Comparison of ENCODE assay signal across 9 cellular contexts in genomic region chr6:28354688-28355554, GRCh38. TPM values are rescaled to one million over a fixed set of nuclear protein-coding genes. Genes with fewer than 3 reads are reported as not detected.
DNase-seq lines count a peak whose midpoint lies in the region; ATAC-seq, FAIRE-seq and TF ChIP-seq lines count a peak whose summit lies in the region.
"Had no signal": no experiment of that assay in that cellular context is flagged by ENCODE, and none has a peak within 500 bp of the region (broad histone marks: within the 10 kb centered on the region; RNA-seq: fewer than 3 reads in every experiment).

No MANE protein-coding gene starts in this region.

- H3K27me3 Mint-ChIP-seq in activated CD4-positive, alpha-beta T cell treated with anti-CD3 and anti-CD28 coated beads, Interleukin-2, amount 10 ng/mL, durations not matched to agents 24 days and 14 days: no peaks in the 10 kb centered on the region
- no peaks in the 10 kb centered on the region for H3K27me3 Mint-ChIP-seq in activated naive CD8-positive, alpha-beta T cell
- H3K27me3 Mint-ChIP-seq: stimulated activated naive B cell treated with anti-CD40 and anti-IgM and Interleukin-4, amounts not matched to agents 10 μg/mL and 1 μg/mL and 100 μg/mL, for 72 hours had no signal

- no peak for TF ChIP-seq CTCF in HepG2 (CRISPR knock-in tag; IDR thresholded peaks at IDR 0.05)

- no peaks in the 10 kb centered on the region; a peak in 1 of 5 replicates for H3K27me3 ChIP-seq in HepG2 (ENCODE audit: control insufficient read depth in 1 of 2, insufficient read depth in 2 of 2, low read length in 2 of 2)

- H3K27ac ChIP-seq in HepG2 (ENCODE audit: extremely low read length, insufficient read depth, low read length) (peak overlapping the region; percentile 75), substantia nigra (ENCODE audit: low read depth, low read length, poor library complexity, severe bottlenecking) (peak overlapping the region; percentile 59)

- H3K4me2 ChIP-seq in HepG2 (ENCODE audit: low read depth, low read length): peak overlapping the region; percentile 80

- POLR2A ChIA-PET in HepG2 (lab: Yijun Ruan, JAX): interaction anchor here (1.0 to 3.8 kb wide), 15 partner anchors 19 to 232 kb away, joined by 3 to 35 read pairs (median 9); partner anchors contain the start of genes PGBD1, ZKSCAN4, ZKSCAN8 and ZSCAN16

- CTCF ChIA-PET in HepG2 (lab: Yijun Ruan, JAX; ENCODE audit: low intra/inter-chr PET ratio, low total read pairs): interaction anchor here (0.9 to 1.6 kb wide), 2 partner anchors 221 to 250 kb away, joined by 5 to 13 read pairs; no protein-coding TSS in a partner anchor

- in situ Hi-C loops in HepG2 (cut with HindIII; ENCODE audit: extremely low pct_ligation_motif_present, low pct_unique_long_range_greater_than_20kb): loop anchor here (5.0 kb wide), 1 partner anchor 223 kb away; no protein-coding TSS in a partner anchor

- peaks cover 24% of the 10 kb centered on the region for H3K4me1 Mint-ChIP-seq in activated CD4-positive, alpha-beta T cell treated with anti-CD3 and anti-CD28 coated beads, Interleukin-2, amount 10 ng/mL, durations not matched to agents 24 days and 14 days
- peaks cover 34% of the 10 kb centered on the region for H3K4me1 Mint-ChIP-seq in activated naive CD8-positive, alpha-beta T cell (ENCODE audit: low read depth)

- H3K4me1 ChIP-seq in HepG2 (ENCODE audit: insufficient read depth, low read length): peaks cover 40% of the 10 kb centered on the region

- H3K36me3 Mint-ChIP-seq in activated CD4-positive, alpha-beta T cell treated with anti-CD3 and anti-CD28 coated beads, Interleukin-2, amount 10 ng/mL, durations not matched to agents 24 days and 14 days (ENCODE audit: low read depth): peaks cover 4% of the 10 kb centered on the region
- no peaks in the 10 kb centered on the region for H3K36me3 Mint-ChIP-seq in activated naive CD8-positive, alpha-beta T cell

- 92% methylated on average over 7 of the region's 10 CpGs for WGBS in HepG2 (ENCODE audit: low lambda C conversion rate)

- H3K79me2 ChIP-seq in HepG2 (ENCODE audit: insufficient read depth, low read length): peaks cover 26% of the 10 kb centered on the region

- H4K20me1 ChIP-seq in HepG2 (ENCODE audit: insufficient read depth, low read length): no peaks in the 10 kb centered on the region

- TF ChIP-seq EP300 in HepG2 (IDR thresholded peaks at IDR 0.05; ENCODE audit: low read depth in 2 of 2, low read length in 2 of 2) (no peak), HepG2 (CRISPR knock-in tag; IDR thresholded peaks at IDR 0.05; ENCODE audit: borderline replicate concordance) (no peak)

- H3K9me3 Mint-ChIP-seq in activated CD4-positive, alpha-beta T cell treated with anti-CD3 and anti-CD28 coated beads, Interleukin-2, amount 10 ng/mL, durations not matched to agents 24 days and 14 days: no peaks in the 10 kb centered on the region
- no peaks in the 10 kb centered on the region for H3K9me3 Mint-ChIP-seq in activated naive CD8-positive, alpha-beta T cell (ENCODE audit: low read depth)

- DNase-seq in activated CD4-positive, alpha-beta T cell treated with anti-CD3 and anti-CD28 coated beads, Interleukin-2, amount 10 ng/mL, durations not matched to agents 24 days and 14 days: peak; percentile 55
- no peak for DNase-seq in activated CD4-positive, alpha-beta T cell treated with anti-CD3 and anti-CD28 coated beads, Interleukin-2, amount 50 U/mL, for 48 hours
- DNase-seq in HepG2 (ENCODE audit: low spot score) (no peak), substantia nigra (lab: John Stamatoyannopoulos, UW) (no peak), islet precursor cell (no peak)
- DNase-seq: stimulated activated naive B cell treated with anti-CD40 and anti-IgM and Interleukin-4, amounts not matched to agents 10 μg/mL and 1 μg/mL and 100 μg/mL, for 72 hours had no signal

- no TSS peak for BruUV-seq in HepG2 (replicated peaks; lab: Mats Ljungman, UMichigan)

- intact Hi-C loops in activated CD4-positive, alpha-beta T cell treated with anti-CD3 and anti-CD28 coated beads, Interleukin-2, amount 10 ng/mL, durations not matched to agents 24 days and 14 days (cut with micrococcal nuclease): loop anchor here (10.0 kb wide), 1 partner anchor 450 kb away; no protein-coding TSS in a partner anchor
- intact Hi-C loops in HepG2 (cut with micrococcal nuclease; ENCODE audit: unreplicated experiment): no loop called here

- no peaks in the 10 kb centered on the region for H3K36me3 ChIP-seq in HepG2 (replicated peaks in 1 of 2; ENCODE audit: control insufficient read depth in 1 of 2, insufficient read depth in 2 of 2, low read length in 2 of 2)

- no peak overlapping the region for H2AFZ ChIP-seq in HepG2 (ENCODE audit: low read length)

- peak overlapping the region; percentile 93 for H3K4me3 Mint-ChIP-seq in activated CD4-positive, alpha-beta T cell treated with anti-CD3 and anti-CD28 coated beads, Interleukin-2, amount 10 ng/mL, durations not matched to agents 24 days and 14 days
- peak overlapping the region; percentile 89 for H3K4me3 Mint-ChIP-seq in activated naive CD8-positive, alpha-beta T cell

- peak; percentile 7 for ATAC-seq in HepG2
- no peak for ATAC-seq in HG03521 (IDR thresholded peaks at IDR 0.05; ENCODE audit: unreplicated experiment)
- no peak for ATAC-seq in GM21737 (IDR thresholded peaks at IDR 0.05; ENCODE audit: unreplicated experiment)

- peak overlapping the region in 2 of 3 experiments; percentile 77 to 82; a peak in 3 of 6 replicates for H3K4me3 ChIP-seq in HepG2 (replicated peaks in 1 of 3; ENCODE audit: insufficient read depth in 1 of 3, low read depth in 2 of 3, low read length in 3 of 3)

- no peak for FAIRE-seq in HepG2 (lab: Jason Lieb, UNC)

- no peak overlapping the region for H3K9ac ChIP-seq in HepG2 (ENCODE audit: insufficient read depth, low read depth, low read length)

- H3K9me3 ChIP-seq in HepG2 (ENCODE audit: low read length): no peaks in the 10 kb centered on the region

- no peak overlapping the region for H3K27ac Mint-ChIP-seq in activated CD4-positive, alpha-beta T cell treated with anti-CD3 and anti-CD28 coated beads, Interleukin-2, amount 10 ng/mL, durations not matched to agents 24 days and 14 days
- no peak overlapping the region for H3K27ac Mint-ChIP-seq in activated naive CD8-positive, alpha-beta T cell

- no peak for TF ChIP-seq RAD21 in HepG2 (CRISPR knock-in tag; IDR thresholded peaks at IDR 0.05)

- TF ChIP-seq POLR2A in HepG2 (IDR thresholded peaks at IDR 0.05; ENCODE audit: insufficient read depth in 1 of 2, low read depth in 2 of 2, low read length in 2 of 2): no peak

RNA-seq across cellular contexts. Expression of gene ZKSCAN3, which starts 5.2 kb away (rescaled TPM):
- total RNA-seq in activated CD4-positive, alpha-beta T cell treated with anti-CD3 and anti-CD28 coated beads, Interleukin-2, amount 10 ng/mL, durations not matched to agents 24 days and 14 days: 2.7 and 2.9 TPM in 2 replicates
- total RNA-seq in HepG2 (2016; rRNA removed; fragmentation: Illumina TruSeq; extraction: Trizol): 7.4 and 8.1 TPM in 2 replicates
- 1.1 and 1.3 TPM in 2 replicates for total RNA-seq in HepG2 (2016; cell fraction: cytosol; rRNA removed; fragmentation: Illumina TruSeq; extraction: Trizol; ENCODE audit: low read depth)
- total RNA-seq in HepG2 (2016; cell fraction: insoluble cytoplasmic fraction; rRNA removed; fragmentation: Illumina TruSeq; extraction: Trizol): 5.8 and 7.9 TPM in 2 replicates
- total RNA-seq in HepG2 (2016; cell fraction: membrane; rRNA removed; fragmentation: Illumina TruSeq; extraction: Trizol): 4.5 and 4.9 TPM in 2 replicates
- 3.8 and 5.4 TPM in 2 replicates for total RNA-seq in HepG2 (2016; cell fraction: nucleus; rRNA removed; fragmentation: Illumina TruSeq; extraction: Trizol)
- 3.3 and 3.6 TPM in 2 replicates for polyA plus RNA-seq in HepG2 (2011; rRNA removed)
- polyA plus RNA-seq in HepG2 (2011; cell fraction: cytosol; rRNA removed): 2.0 and 2.2 TPM in 2 replicates
- polyA plus RNA-seq in HepG2 (2011; cell fraction: nucleus; rRNA removed): 2.8 and 4.3 TPM in 2 replicates
- 1.8 and 3.3 TPM in 2 replicates for polyA plus RNA-seq in HepG2 (2012)
- polyA plus RNA-seq in HepG2 (2016; cell fraction: cytosol; fragmentation: Illumina TruSeq; extraction: Trizol; ENCODE audit: low read depth): 0.74 and 0.85 TPM in 2 replicates
- polyA plus RNA-seq in HepG2 (2016; cell fraction: insoluble cytoplasmic fraction; fragmentation: Illumina TruSeq; extraction: Trizol; ENCODE audit: low read depth): 4.8 and 5.6 TPM in 2 replicates
- polyA plus RNA-seq in HepG2 (2016; cell fraction: membrane; fragmentation: Illumina TruSeq; extraction: Trizol; ENCODE audit: low read depth): 2.0 and 2.3 TPM in 2 replicates
- 8.6 and 9.9 TPM in 2 replicates for polyA plus RNA-seq in HepG2 (2016; cell fraction: nucleus; fragmentation: Illumina TruSeq; extraction: Trizol; ENCODE audit: insufficient read depth, low read depth)
- polyA minus RNA-seq in HepG2 (2011; rRNA and poly(A)+ RNA removed; ENCODE audit: low replicate concordance): 1.5 and 2.8 TPM in 2 replicates
- polyA minus RNA-seq in HepG2 (2011; cell fraction: cytosol; rRNA and poly(A)+ RNA removed): 3.0 and 3.1 TPM in 2 replicates
- polyA minus RNA-seq in HepG2 (2011; cell fraction: nucleus; rRNA and poly(A)+ RNA removed): 4.4 and 7.8 TPM in 2 replicates

RNA-seq across cellular contexts. Expression of gene ZSCAN31, which starts 19.0 kb away (rescaled TPM):
- total RNA-seq in activated CD4-positive, alpha-beta T cell treated with anti-CD3 and anti-CD28 coated beads, Interleukin-2, amount 10 ng/mL, durations not matched to agents 24 days and 14 days: 0.54 and 0.79 TPM in 2 replicates
- total RNA-seq in HepG2 (2016; rRNA removed; fragmentation: Illumina TruSeq; extraction: Trizol): 6.2 and 7.2 TPM in 2 replicates
- total RNA-seq in HepG2 (2016; cell fraction: cytosol; rRNA removed; fragmentation: Illumina TruSeq; extraction: Trizol; ENCODE audit: low read depth): 3.0 and 3.6 TPM in 2 replicates
- total RNA-seq in HepG2 (2016; cell fraction: insoluble cytoplasmic fraction; rRNA removed; fragmentation: Illumina TruSeq; extraction: Trizol): 7.3 and 8.3 TPM in 2 replicates
- total RNA-seq in HepG2 (2016; cell fraction: membrane; rRNA removed; fragmentation: Illumina TruSeq; extraction: Trizol): 6.2 and 10.2 TPM in 2 replicates
- 4.9 and 6.5 TPM in 2 replicates for total RNA-seq in HepG2 (2016; cell fraction: nucleus; rRNA removed; fragmentation: Illumina TruSeq; extraction: Trizol)
- polyA plus RNA-seq in HepG2 (2011; rRNA removed): 3.6 and 5.3 TPM in 2 replicates
- 2.6 and 3.6 TPM in 2 replicates for polyA plus RNA-seq in HepG2 (2011; cell fraction: cytosol; rRNA removed)
- polyA plus RNA-seq in HepG2 (2011; cell fraction: nucleus; rRNA removed): 3.9 and 4.9 TPM in 2 replicates
- 4.8 and 4.9 TPM in 2 replicates for polyA plus RNA-seq in HepG2 (2012)
- 1.6 and 2.0 TPM in 2 replicates for polyA plus RNA-seq in HepG2 (2016; cell fraction: cytosol; fragmentation: Illumina TruSeq; extraction: Trizol; ENCODE audit: low read depth)
- polyA plus RNA-seq in HepG2 (2016; cell fraction: insoluble cytoplasmic fraction; fragmentation: Illumina TruSeq; extraction: Trizol; ENCODE audit: low read depth): 5.7 TPM in 2 replicates
- 2.2 and 2.3 TPM in 2 replicates for polyA plus RNA-seq in HepG2 (2016; cell fraction: membrane; fragmentation: Illumina TruSeq; extraction: Trizol; ENCODE audit: low read depth)
- 4.4 and 7.8 TPM in 2 replicates for polyA plus RNA-seq in HepG2 (2016; cell fraction: nucleus; fragmentation: Illumina TruSeq; extraction: Trizol; ENCODE audit: insufficient read depth, low read depth)
- polyA minus RNA-seq in HepG2 (2011; rRNA and poly(A)+ RNA removed; ENCODE audit: low replicate concordance): 7.2 and 8.6 TPM in 2 replicates
- polyA minus RNA-seq in HepG2 (2011; cell fraction: cytosol; rRNA and poly(A)+ RNA removed): 5.3 and 5.4 TPM in 2 replicates
- 7.1 and 8.2 TPM in 2 replicates for polyA minus RNA-seq in HepG2 (2011; cell fraction: nucleus; rRNA and poly(A)+ RNA removed)

RNA-seq across cellular contexts. Expression of gene ZSCAN12, which starts 44.6 kb away (rescaled TPM):
- 5.8 and 5.9 TPM in 2 replicates for total RNA-seq in activated CD4-positive, alpha-beta T cell treated with anti-CD3 and anti-CD28 coated beads, Interleukin-2, amount 10 ng/mL, durations not matched to agents 24 days and 14 days
- 8.9 and 9.8 TPM in 2 replicates for total RNA-seq in HepG2 (2016; rRNA removed; fragmentation: Illumina TruSeq; extraction: Trizol)
- total RNA-seq in HepG2 (2016; cell fraction: cytosol; rRNA removed; fragmentation: Illumina TruSeq; extraction: Trizol; ENCODE audit: low read depth): 1.8 and 2.1 TPM in 2 replicates
- total RNA-seq in HepG2 (2016; cell fraction: insoluble cytoplasmic fraction; rRNA removed; fragmentation: Illumina TruSeq; extraction: Trizol): 9.2 and 10.2 TPM in 2 replicates
- 5.2 and 6.9 TPM in 2 replicates for total RNA-seq in HepG2 (2016; cell fraction: membrane; rRNA removed; fragmentation: Illumina TruSeq; extraction: Trizol)
- total RNA-seq in HepG2 (2016; cell fraction: nucleus; rRNA removed; fragmentation: Illumina TruSeq; extraction: Trizol): 13.4 and 13.6 TPM in 2 replicates
- 2.6 and 2.8 TPM in 2 replicates for polyA plus RNA-seq in HepG2 (2011; rRNA removed)
- 1.2 and 1.8 TPM in 2 replicates for polyA plus RNA-seq in HepG2 (2011; cell fraction: cytosol; rRNA removed)
- polyA plus RNA-seq in HepG2 (2011; cell fraction: nucleus; rRNA removed): 2.9 and 3.3 TPM in 2 replicates
- 3.1 and 3.4 TPM in 2 replicates for polyA plus RNA-seq in HepG2 (2012)
- 0.46 and 0.64 TPM in 2 replicates for polyA plus RNA-seq in HepG2 (2016; cell fraction: cytosol; fragmentation: Illumina TruSeq; extraction: Trizol; ENCODE audit: low read depth)
- polyA plus RNA-seq in HepG2 (2016; cell fraction: insoluble cytoplasmic fraction; fragmentation: Illumina TruSeq; extraction: Trizol; ENCODE audit: low read depth): 5.0 and 5.2 TPM in 2 replicates
- polyA plus RNA-seq in HepG2 (2016; cell fraction: membrane; fragmentation: Illumina TruSeq; extraction: Trizol; ENCODE audit: low read depth): 1.5 and 1.6 TPM in 2 replicates
- polyA plus RNA-seq in HepG2 (2016; cell fraction: nucleus; fragmentation: Illumina TruSeq; extraction: Trizol; ENCODE audit: insufficient read depth, low read depth): 9.9 and 11.0 TPM in 2 replicates
- polyA minus RNA-seq in HepG2 (2011; rRNA and poly(A)+ RNA removed; ENCODE audit: low replicate concordance): 2.4 and 4.9 TPM in 2 replicates
- polyA minus RNA-seq in HepG2 (2011; cell fraction: cytosol; rRNA and poly(A)+ RNA removed): 1.5 and 2.7 TPM in 2 replicates
- polyA minus RNA-seq in HepG2 (2011; cell fraction: nucleus; rRNA and poly(A)+ RNA removed): 21.4 and 24.7 TPM in 2 replicates
